ENCODE assay signal across 17 cellular contexts in the genomic region with DNA sequence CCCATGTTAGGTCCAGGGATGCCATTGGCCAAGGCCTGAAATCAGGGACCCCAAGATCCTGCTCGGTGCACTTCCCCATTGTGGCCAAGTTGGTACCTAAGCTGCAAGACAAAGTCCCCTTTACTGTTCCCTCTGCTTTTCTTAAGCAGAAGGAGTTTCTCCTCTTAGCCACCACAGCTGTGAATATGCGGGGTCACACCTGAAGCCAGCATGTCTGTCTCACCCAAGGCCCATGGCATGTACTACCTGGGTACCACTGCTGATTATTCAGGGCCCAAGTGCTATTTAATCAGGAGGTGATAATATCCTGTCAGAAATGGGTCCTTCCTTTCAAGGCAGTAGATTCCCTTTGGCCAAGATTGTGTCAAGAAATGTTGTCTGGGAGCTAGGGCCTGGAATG.
DNase-seq lines count a peak whose midpoint lies in the region; ATAC-seq and TF ChIP-seq lines count a peak whose summit lies in the region.
"Had no signal": no experiment of that assay in that cellular context is flagged by ENCODE, and none has a peak within 500 bp of the region (broad histone marks: within the 10 kb centered on the region; RNA-seq: fewer than 3 reads in every experiment).

No MANE protein-coding gene starts in this region.

- peaks cover 1% of the 10 kb centered on the region for H3K9me3 Mint-ChIP-seq in endodermal cell
- H3K9me3 Mint-ChIP-seq in stimulated activated effector memory CD8-positive, alpha-beta T cell treated with anti-CD3 and anti-CD28 coated beads, Interleukin-12 subunit alpha, Interleukin-12 subunit beta, amount 100 ng/mL, for 72 hours = no peaks in the 10 kb centered on the region
- H3K9me3 Mint-ChIP-seq: CD4-positive, alpha-beta T cell; CD8-positive, alpha-beta T cell had no signal

- peaks cover 29% of the 10 kb centered on the region for H3K4me1 Mint-ChIP-seq in endodermal cell
- no peaks in the 10 kb centered on the region for H3K4me1 Mint-ChIP-seq in stimulated activated effector memory CD8-positive, alpha-beta T cell treated with anti-CD3 and anti-CD28 coated beads, Interleukin-12 subunit alpha, Interleukin-12 subunit beta, amount 100 ng/mL, for 72 hours
- H3K4me1 Mint-ChIP-seq: B cell had no signal

- no peaks in the 10 kb centered on the region for H3K79me2 ChIP-seq in mesendoderm (ENCODE audit: control insufficient read depth, insufficient read depth, low read length)

- no peak overlapping the region for H4K8ac ChIP-seq in mesendoderm (ENCODE audit: low read depth, low read length)

- H3K27ac ChIP-seq in endodermal cell (ENCODE audit: low read depth, low read length) = no peak overlapping the region
- H3K27ac ChIP-seq in mesendoderm (ENCODE audit: low read depth, low read length) = no peak overlapping the region
- H3K27ac ChIP-seq: 22Rv1; A549; BLaER1 treated with 17β-estradiol and CSF1 and Interleukin-3, amounts not matched to agents 10 nM and 100 nM; C4-2B had no signal

- peak overlapping the region; percentile 13 for H3K56ac ChIP-seq in mesendoderm (ENCODE audit: low read length)

- peak; percentile 19 for ATAC-seq in stimulated activated effector memory CD8-positive, alpha-beta T cell treated with anti-CD3 and anti-CD28 coated beads, Interleukin-12 subunit alpha, Interleukin-12 subunit beta, amount 100 ng/mL, for 72 hours
- ATAC-seq in GM21423 (IDR thresholded peaks at IDR 0.05; ENCODE audit: unreplicated experiment) = no peak
- ATAC-seq: A549; CD8-positive, alpha-beta T cell had no signal

- H2AK5ac ChIP-seq in mesendoderm (ENCODE audit: low read length) = no peak overlapping the region

- H3K79me1 ChIP-seq in mesendoderm (ENCODE audit: low read length) = no peaks in the 10 kb centered on the region

- H2BK15ac ChIP-seq in mesendoderm (replicated peaks; ENCODE audit: low read depth) = no peak overlapping the region

- no peak overlapping the region for H3K9ac ChIP-seq in endodermal cell (ENCODE audit: extremely low read depth, low read length, poor library complexity, severe bottlenecking)
- H3K9ac ChIP-seq in mesendoderm (ENCODE audit: low read length) = no peak overlapping the region
- H3K9ac ChIP-seq: BLaER1 treated with 17β-estradiol and CSF1 and Interleukin-3, amounts not matched to agents 10 nM and 100 nM had no signal

- no peaks in the 10 kb centered on the region for H3K27me3 ChIP-seq in endodermal cell (ENCODE audit: control insufficient read depth, insufficient read depth, low read length, poor library complexity, severe bottlenecking)
- H3K27me3 ChIP-seq in mesendoderm (ENCODE audit: insufficient read depth, low read length, poor library complexity) = no peaks in the 10 kb centered on the region
- H3K27me3 ChIP-seq: BLaER1 treated with 17β-estradiol and CSF1 and Interleukin-3, amounts not matched to agents 10 nM and 100 nM had no signal

- no peak overlapping the region for H3K4ac ChIP-seq in mesendoderm (ENCODE audit: low read depth, low read length)

- H3K18ac ChIP-seq in mesendoderm (ENCODE audit: low read length) = no peak overlapping the region

- no peak overlapping the region for H3K4me2 ChIP-seq in mesendoderm (ENCODE audit: low read length)
- H3K4me2 ChIP-seq: A549; BLaER1 treated with 17β-estradiol and CSF1 and Interleukin-3, amounts not matched to agents 10 nM and 100 nM had no signal

- H3K23ac ChIP-seq in mesendoderm (ENCODE audit: low read length) = no peak overlapping the region

- no peaks in the 10 kb centered on the region for H3K36me3 Mint-ChIP-seq in endodermal cell (ENCODE audit: low read depth)
- H3K36me3 Mint-ChIP-seq in stimulated activated effector memory CD8-positive, alpha-beta T cell treated with anti-CD3 and anti-CD28 coated beads, Interleukin-12 subunit alpha, Interleukin-12 subunit beta, amount 100 ng/mL, for 72 hours = no peaks in the 10 kb centered on the region
- H3K36me3 Mint-ChIP-seq: CD8-positive, alpha-beta T cell had no signal

- H3K4me3 Mint-ChIP-seq in endodermal cell = no peak overlapping the region
- H3K4me3 Mint-ChIP-seq in stimulated activated effector memory CD8-positive, alpha-beta T cell treated with anti-CD3 and anti-CD28 coated beads, Interleukin-12 subunit alpha, Interleukin-12 subunit beta, amount 100 ng/mL, for 72 hours = no peak overlapping the region
- H3K4me3 Mint-ChIP-seq: B cell; CD4-positive, alpha-beta T cell; CD8-positive, alpha-beta T cell had no signal

- no peak overlapping the region for H2BK120ac ChIP-seq in mesendoderm (ENCODE audit: low read depth, low read length)

- TF ChIP-seq CTCF in endodermal cell (conservative IDR thresholded peaks at IDR 0.05) = no peak

- 45 to 100% methylated on average over 1 to 2 of the region's 2 CpGs for WGBS in endodermal cell (ENCODE audit: insufficient coverage in 1 of 2, insufficient read length in 1 of 2), 2 experiments
- WGBS in mesendoderm (ENCODE audit: extremely low coverage, insufficient coverage, low lambda C conversion rate) = no CpG with 5 or more reads among the region's 2 CpGs

- H3K27ac Mint-ChIP-seq in endodermal cell = no peak overlapping the region
- H3K27ac Mint-ChIP-seq in stimulated activated effector memory CD8-positive, alpha-beta T cell treated with anti-CD3 and anti-CD28 coated beads, Interleukin-12 subunit alpha, Interleukin-12 subunit beta, amount 100 ng/mL, for 72 hours = no peak overlapping the region
- H3K27ac Mint-ChIP-seq: B cell; CD4-positive, alpha-beta T cell; CD8-positive, alpha-beta T cell had no signal

- H3K4me1 ChIP-seq in endodermal cell (ENCODE audit: control insufficient read depth, insufficient read depth, low read length) = no peaks in the 10 kb centered on the region
- no peaks in the 10 kb centered on the region for H3K4me1 ChIP-seq in mesendoderm (ENCODE audit: control insufficient read depth, low read depth, low read length)
- H3K4me1 ChIP-seq: A549, Caco-2 had no signal

- H3K9me3 ChIP-seq in endodermal cell (ENCODE audit: control insufficient read depth, low read length) = no peaks in the 10 kb centered on the region
- H3K9me3 ChIP-seq: A549, Caco-2 had no signal

- no peak overlapping the region for H2BK5ac ChIP-seq in mesendoderm (ENCODE audit: low read length)

- H3K4me3 ChIP-seq in endodermal cell (ENCODE audit: low read length) (no peak overlapping the region), mesendoderm (ENCODE audit: low read length) (no peak overlapping the region)
- H3K4me3 ChIP-seq: A549; BLaER1 treated with 17β-estradiol and CSF1 and Interleukin-3, amounts not matched to agents 10 nM and 100 nM had no signal

- H3K36me3 ChIP-seq in endodermal cell (ENCODE audit: control insufficient read depth, insufficient read depth, low read length) (no peaks in the 10 kb centered on the region), mesendoderm (ENCODE audit: control insufficient read depth, insufficient read depth, low read length) (no peaks in the 10 kb centered on the region)
- H3K36me3 ChIP-seq: BLaER1 treated with 17β-estradiol and CSF1 and Interleukin-3, amounts not matched to agents 10 nM and 100 nM had no signal

- H3K27me3 Mint-ChIP-seq in endodermal cell (ENCODE audit: insufficient read depth) = peaks cover 3% of the 10 kb centered on the region
- H3K27me3 Mint-ChIP-seq: CD4-positive, alpha-beta T cell had no signal

- H4K5ac ChIP-seq in mesendoderm (ENCODE audit: low read length) = no peak overlapping the region

- DNase-seq in endodermal cell = peak; percentile 20
- DNase-seq in mesendoderm = no peak
- DNase-seq in stimulated activated effector memory CD8-positive, alpha-beta T cell treated with anti-CD3 and anti-CD28 coated beads, Interleukin-12 subunit alpha, Interleukin-12 subunit beta, amount 100 ng/mL, for 72 hours (ENCODE audit: low spot score in 2 of 2) = no peak
- DNase-seq in activated CD4-positive, CD25-positive, alpha-beta regulatory T cell (lab: John Stamatoyannopoulos, UW) = no peak
- DNase-seq: AML-193; Caco-2; Calu3; CD4-positive, alpha-beta T cell; CD8-positive, alpha-beta T cell; DMS79 treated with DMSO at 0.1 percent for 48 hours; GF-D8 had no signal
